8 cellular contexts compared by ENCODE assay signal in genomic region chr4:4107411-4108107, GRCh38.
DNase-seq lines count a peak whose midpoint lies in the region; ATAC-seq and TF ChIP-seq lines count a peak whose summit lies in the region.
"Not testable (repeated sequence)": the region's sequence is repeated elsewhere in the genome, so short reads cannot be mapped to it uniquely, and the experiment has no call there.

No MANE protein-coding gene starts in this region.

- H3K27me3 Mint-ChIP-seq in naive B cell: peaks cover 27 to 65% (median 36%) of the 10 kb centered on the region in 3 donors

- peak overlapping the region; percentile 59 to 90 (median 78) for H3K4me3 Mint-ChIP-seq in naive B cell

- H3K9me3 Mint-ChIP-seq in naive B cell: not testable (repeated sequence)

- DNase-seq in AG20443 (ENCODE audit: low spot score) (peak; percentile 83), GM20000 (ENCODE audit: low spot score) (peak; percentile 90), NCI-H2196 (lab: John Stamatoyannopoulos, UW; ENCODE audit: unreplicated experiment) (peak; percentile 79), amygdala (lab: John Stamatoyannopoulos, UW) (peak in 29 of 56 donors; percentile 1 to 72 (median 18)), germinal center (ENCODE audit: low spot score) (peak; percentile 81), naive B cell (peak; percentile 60)
- DNase-seq in activated CD4-positive, CD25-positive, alpha-beta regulatory T cell (lab: John Stamatoyannopoulos, UW): peak; percentile 45 to 71 (median 62)
- DNase-seq in stimulated activated CD4-positive, alpha-beta T cell treated with anti-CD3 and anti-CD28 coated beads, TNF-alpha, amount 100 ng/mL, for 4 hours (ENCODE audit: low read depth in 3 of 3): peak; percentile 45 to 72 (median 50)

- not testable (repeated sequence) for H3K4me1 Mint-ChIP-seq in naive B cell

- peak; percentile 52 to 73 for ATAC-seq in naive B cell (ENCODE audit: low read depth in 2 of 2)

- H3K36me3 Mint-ChIP-seq in naive B cell: not testable (repeated sequence)

- peak; percentile 86 for TF ChIP-seq CTCF in GM20000 (IDR thresholded peaks at IDR 0.05; ENCODE audit: extremely low read depth, missing control alignments)

- peak overlapping the region in 1 of 6 donors; percentile 81 for H3K27ac Mint-ChIP-seq in naive B cell

Comparison
In these comparisons a context has a peak if more than half of its experiments do, and no peak if none do; other contexts are left out.
1. Peak in every context shown above with its lines: DNase-seq and ATAC-seq.
2. DNase-seq: peak in every context shown above with its lines; median percentile 90 in GM20000; 83 in AG20443; 81 in germinal center; 79 in NCI-H2196; 62 in activated CD4-positive, CD25-positive, alpha-beta regulatory T cell; 60 in naive B cell; 50 in stimulated activated CD4-positive, alpha-beta T cell treated with anti-CD3 and anti-CD28 coated beads, TNF-alpha, amount 100 ng/mL, for 4 hours; 18 in amygdala.